21 cellular contexts compared by ENCODE assay signal in the genomic region with DNA sequence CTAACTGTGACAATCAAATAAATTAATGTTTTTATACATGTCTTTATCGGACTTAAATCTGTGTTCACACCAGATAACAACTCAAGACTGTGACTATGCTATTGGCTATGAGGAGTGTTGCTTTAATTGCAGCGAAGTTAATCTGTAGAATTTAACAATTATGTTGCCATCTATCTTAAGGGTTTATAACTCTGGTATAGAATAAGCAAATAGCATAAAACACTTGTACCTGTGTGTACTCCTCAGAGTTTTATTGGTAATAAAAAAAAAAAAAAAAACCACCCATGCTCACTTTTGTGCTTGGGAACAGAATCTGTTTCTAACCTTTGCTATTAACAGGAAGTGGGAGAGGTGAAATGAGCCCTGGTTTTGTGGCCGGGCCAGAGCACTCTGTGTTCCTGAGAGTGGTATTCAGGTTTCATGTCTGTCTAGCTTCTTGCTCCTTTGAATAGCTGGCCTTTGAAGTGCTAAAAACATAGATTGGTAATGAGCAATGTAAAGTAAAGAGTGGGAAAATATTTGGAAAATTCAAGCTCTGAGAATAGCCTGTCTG. TPM values are rescaled to one million over a fixed set of nuclear protein-coding genes. Genes with fewer than 3 reads are reported as not detected.
A peak's percentile ranks its signal among the peaks of the same experiment; 100 is the strongest.
DNase-seq lines count a peak whose midpoint lies in the region; ATAC-seq, FAIRE-seq and TF ChIP-seq lines count a peak whose summit lies in the region.
"Had no signal": no experiment of that assay in that cellular context is flagged by ENCODE, and none has a peak within 500 bp of the region (broad histone marks: within the 10 kb centered on the region; RNA-seq: fewer than 3 reads in every experiment).

No MANE protein-coding gene starts in this region.

- H3K4me1 Mint-ChIP-seq in endodermal cell (peaks cover 11% of the 10 kb centered on the region), natural killer cell (peaks cover 25 to 32% of the 10 kb centered on the region in 2 donors)
- no peaks in the 10 kb centered on the region for H3K4me1 Mint-ChIP-seq in effector memory CD8-positive, alpha-beta T cell (ENCODE audit: low read depth in 2 of 2)
- H3K4me1 Mint-ChIP-seq: CD4-positive, alpha-beta memory T cell had no signal

- DNase-seq in GM12891 (ENCODE audit: insufficient read length, low spot score) (no peak), NB4 (ENCODE audit: low read depth) (peak; percentile 28), endodermal cell (peak; percentile 39), natural killer cell (no peak)
- DNase-seq in effector memory CD8-positive, alpha-beta T cell = no peak
- DNase-seq: activated CD4-positive, alpha-beta T cell treated with anti-CD3 and anti-CD28 coated beads, Interleukin-2, amount 50 U/mL, for 1 hour; activated naive CD4-positive, alpha-beta T cell treated with anti-CD3 and anti-CD28 coated beads for 36 hours; activated T-cell treated with anti-CD3 and anti-CD28 coated beads for 4 hours; body of pancreas; CD4-positive, alpha-beta memory T cell; DMS79 treated with DMSO at 0.1 percent for 48 hours; dorsolateral prefrontal cortex; NCI-H2081; stomach had no signal

- H3K9me3 ChIP-seq in endodermal cell (ENCODE audit: control insufficient read depth, low read length) = no peaks in the 10 kb centered on the region
- H3K9me3 ChIP-seq: body of pancreas, stomach had no signal

- H3K9me3 Mint-ChIP-seq in endodermal cell (no peaks in the 10 kb centered on the region), natural killer cell (no peaks in the 10 kb centered on the region)
- H3K9me3 Mint-ChIP-seq in effector memory CD8-positive, alpha-beta T cell = no peaks in the 10 kb centered on the region
- H3K9me3 Mint-ChIP-seq: activated naive CD4-positive, alpha-beta T cell treated with anti-CD3 and anti-CD28 coated beads for 36 hours had no signal

- peak overlapping the region; percentile 28 for H3K27ac Mint-ChIP-seq in endodermal cell
- peak overlapping the region in 1 of 2 donors; percentile 63 for H3K27ac Mint-ChIP-seq in natural killer cell
- H3K27ac Mint-ChIP-seq in effector memory CD8-positive, alpha-beta T cell = no peak overlapping the region
- H3K27ac Mint-ChIP-seq: activated naive CD4-positive, alpha-beta T cell treated with anti-CD3 and anti-CD28 coated beads for 36 hours; CD4-positive, alpha-beta memory T cell had no signal

- no peaks in the 10 kb centered on the region for H3K36me3 Mint-ChIP-seq in endodermal cell (ENCODE audit: low read depth)
- no peaks in the 10 kb centered on the region for H3K36me3 Mint-ChIP-seq in natural killer cell
- no peaks in the 10 kb centered on the region for H3K36me3 Mint-ChIP-seq in effector memory CD8-positive, alpha-beta T cell (ENCODE audit: insufficient read depth)
- H3K36me3 Mint-ChIP-seq: CD4-positive, alpha-beta memory T cell had no signal

- no peaks in the 10 kb centered on the region for H3K27me3 ChIP-seq in endodermal cell (ENCODE audit: control insufficient read depth, insufficient read depth, low read length, poor library complexity, severe bottlenecking)
- H3K27me3 ChIP-seq: body of pancreas, dorsolateral prefrontal cortex, stomach had no signal

- 82 to 86% methylated on average over 1 to 3 of the region's 3 CpGs for WGBS in endodermal cell (ENCODE audit: insufficient coverage in 1 of 2, insufficient read length in 1 of 2), 2 experiments

- H3K27me3 Mint-ChIP-seq in endodermal cell (ENCODE audit: insufficient read depth) (no peaks in the 10 kb centered on the region), natural killer cell (ENCODE audit: low read depth in 2 of 2) (no peaks in the 10 kb centered on the region)
- no peaks in the 10 kb centered on the region for H3K27me3 Mint-ChIP-seq in effector memory CD8-positive, alpha-beta T cell
- H3K27me3 Mint-ChIP-seq: CD4-positive, alpha-beta memory T cell had no signal

- intact Hi-C loops in natural killer cell (cut with micrococcal nuclease) = no loop called here

- no peak for TF ChIP-seq POLR2A in GM12891 (IDR thresholded peaks at IDR 0.05; ENCODE audit: low read depth, low read length)
- TF ChIP-seq POLR2A in NB4 (IDR thresholded peaks at IDR 0.05; ENCODE audit: extremely low read depth, insufficient read length) = no peak

- no peaks in the 10 kb centered on the region for H3K4me1 ChIP-seq in endodermal cell (ENCODE audit: control insufficient read depth, insufficient read depth, low read length)
- H3K4me1 ChIP-seq: body of pancreas had no signal

- no peak overlapping the region for H3K4me3 ChIP-seq in NB4 (ENCODE audit: low read depth, low read length)
- H3K4me3 ChIP-seq in endodermal cell (ENCODE audit: low read length) = no peak overlapping the region
- H3K4me3 ChIP-seq: body of pancreas, dorsolateral prefrontal cortex, stomach had no signal

- FAIRE-seq in GM12891 (lab: Jason Lieb, UNC) = no peak
- FAIRE-seq: RCC 7860, urothelium cell line had no signal

- no peak overlapping the region for H3K27ac ChIP-seq in endodermal cell (ENCODE audit: low read depth, low read length)
- H3K27ac ChIP-seq: body of pancreas, dorsolateral prefrontal cortex, stomach had no signal

- TF ChIP-seq CTCF in NB4 (IDR thresholded peaks at IDR 0.05; ENCODE audit: low read depth, low read length) (no peak), endodermal cell (conservative IDR thresholded peaks at IDR 0.05) (no peak), natural killer cell (IDR thresholded peaks at IDR 0.05) (no peak)

- no peaks in the 10 kb centered on the region for H3K36me3 ChIP-seq in endodermal cell (ENCODE audit: control insufficient read depth, insufficient read depth, low read length)
- H3K36me3 ChIP-seq: stomach had no signal

- H3K4me3 Mint-ChIP-seq in endodermal cell (no peak overlapping the region), natural killer cell (peak overlapping the region; percentile 78)
- H3K4me3 Mint-ChIP-seq in effector memory CD8-positive, alpha-beta T cell = no peak overlapping the region
- H3K4me3 Mint-ChIP-seq: activated naive CD4-positive, alpha-beta T cell treated with anti-CD3 and anti-CD28 coated beads for 36 hours; CD4-positive, alpha-beta memory T cell had no signal

- no peak overlapping the region for H3K9ac ChIP-seq in endodermal cell (ENCODE audit: extremely low read depth, low read length, poor library complexity, severe bottlenecking)

- peak; percentile 48 to 95 (median 61) for ATAC-seq in natural killer cell
- no peak for ATAC-seq in effector memory CD8-positive, alpha-beta T cell (replicated peaks)
- ATAC-seq in HG03442 (IDR thresholded peaks at IDR 0.05; ENCODE audit: unreplicated experiment) = no peak
- ATAC-seq in HG03457 (IDR thresholded peaks at IDR 0.05; ENCODE audit: unreplicated experiment) = no peak
- no peak for ATAC-seq in HG02588 (IDR thresholded peaks at IDR 0.05; ENCODE audit: unreplicated experiment)
- ATAC-seq: body of pancreas, esophagus mucosa, SK-N-SH treated with all-trans-retinoic acid at 6 μM for 48 hours had no signal

TF ChIP-seq in GM12891, 5 proteins besides CTCF, POLR2A, EP300 and RAD21:
- TF ChIP-seq POLR2AphosphoS5 (IDR thresholded peaks at IDR 0.05; ENCODE audit: low read depth, low read length) (no peak), TAF1 (IDR thresholded peaks at IDR 0.05; ENCODE audit: low read depth, low read length) (no peak), SPI1 (IDR thresholded peaks at IDR 0.05; ENCODE audit: low read depth, low read length) (peak; percentile 48; the same call in 1 of the 2 replicates)
TF ChIP-seq in GM12891: peak in this region for 1.

RNA-seq across cellular contexts. Expression of a gene that starts 53.1 kb away (rescaled TPM):
- not detected for polyA plus RNA-seq in GM12891 (2012; ENCODE audit: low read depth, missing spikeins)
- 1 to 10 TPM in 1 of 2 donors, under 1 TPM in 1; 0.62 to 1.8 TPM for total RNA-seq in endodermal cell
- 4.1 TPM for polyA plus RNA-seq in endodermal cell (2013, experiment 1 of 2)
- 3.7 TPM for polyA plus RNA-seq in endodermal cell (2013, experiment 2 of 2)
- under 1 TPM; 0.20 to 0.28 (median 0.27) TPM for total RNA-seq in natural killer cell
- total RNA-seq: activated naive CD4-positive, alpha-beta T cell treated with anti-CD3 and anti-CD28 coated beads for 36 hours; CD4-positive, alpha-beta memory T cell had no signal
- polyA plus RNA-seq: CD4-positive, alpha-beta memory T cell had no signal

Comparison
In these comparisons a context has a peak if more than half of its experiments do, and no peak if none do; other contexts are left out.
1. DNase-seq: peak in NB4 (single experiment) and endodermal cell (single experiment); none in GM12891 (single experiment), natural killer cell (single experiment) and effector memory CD8-positive, alpha-beta T cell (0 of 3).
2. ATAC-seq: peak in natural killer cell (3 of 3); none in effector memory CD8-positive, alpha-beta T cell (single experiment), HG03442 (single experiment), HG03457 (single experiment) and HG02588 (single experiment).